19 cellular contexts compared by ENCODE assay signal in genomic region chr9:90872835-90873294, GRCh38.
DNase-seq lines count a peak whose midpoint lies in the region; TF ChIP-seq lines count a peak whose summit lies in the region.
"Had no signal": no experiment of that assay in that cellular context is flagged by ENCODE, and none has a peak within 500 bp of the region (broad histone marks: within the 10 kb centered on the region; RNA-seq: fewer than 3 reads in every experiment).

No MANE protein-coding gene starts in this region.

- TF ChIP-seq CTCF in fibroblast of mammary gland (conservative IDR thresholded peaks at IDR 0.05; ENCODE audit: control insufficient read depth, insufficient read depth, low read depth, low read length) (no peak), ovary (IDR thresholded peaks at IDR 0.05) (no peak)

- DNase-seq in NCI-H748 (lab: John Stamatoyannopoulos, UW; ENCODE audit: unreplicated experiment) (peak; percentile 52), NCI-H748 treated with DMSO at 0.1 percent for 48 hours (lab: John Stamatoyannopoulos, UW) (no peak), NCI-H2029 (lab: John Stamatoyannopoulos, UW) (peak; percentile 94), fibroblast of mammary gland (ENCODE audit: low read depth) (peak; percentile 25), retina (peak; percentile 75), ovary (no peak), inferior parietal cortex (ENCODE audit: extremely low spot score) (no peak), G401 (ENCODE audit: low spot score) (no peak)
- DNase-seq: activated CD4-positive, alpha-beta T cell treated with anti-CD3 and anti-CD28 coated beads, Interleukin-2, amount 50 U/mL, for 4 hours; aorta; CD8-positive, alpha-beta memory T cell; GF-D8; left colon; NCI-H1436 treated with DMSO at 0.1 percent for 48 hours; SJCRH30; stimulated activated CD4-positive, alpha-beta T cell treated with anti-CD3 and anti-CD28 coated beads, Interleukin-2, amount 100 ng/mL, for 48 hours; upper lobe of right lung had no signal

- no peaks in the 10 kb centered on the region for H3K36me3 ChIP-seq in ovary
- H3K36me3 ChIP-seq: SJCRH30 had no signal

- 59 to 75% (median 63%) methylated on average over 8 of the region's 8 CpGs for WGBS in ovary, 3 donors

- H3K4me3 ChIP-seq in fibroblast of mammary gland (ENCODE audit: control insufficient read depth, low read depth, low read length), result no peak overlapping the region
- no peak overlapping the region for H3K4me3 ChIP-seq in ovary
- H3K4me3 ChIP-seq: A549, GM23338, SJCRH30, upper lobe of right lung had no signal

- no peaks in the 10 kb centered on the region for H3K4me1 ChIP-seq in ovary (ENCODE audit: insufficient read depth)
- H3K4me1 ChIP-seq: A549, SJCRH30, upper lobe of right lung had no signal

- H3K27ac ChIP-seq in ovary, result no peak overlapping the region
- H3K27ac ChIP-seq: A549, SJCRH30, upper lobe of right lung had no signal

- no peaks in the 10 kb centered on the region for H3K9me3 ChIP-seq in ovary
- H3K9me3 ChIP-seq: A549, SJCRH30, upper lobe of right lung had no signal

- no peak for TF ChIP-seq EP300 in ovary (IDR thresholded peaks at IDR 0.05)

- intact Hi-C loops in ovary (cut with DNase I), result loop anchor here in 3 of 4 donors (5.0 to 10.0 kb wide), 3 partner anchors 1276 to 1281 kb away; no protein-coding TSS in a partner anchor

- no peak for TF ChIP-seq POLR2A in ovary (IDR thresholded peaks at IDR 0.05)

- no peaks in the 10 kb centered on the region for H3K27me3 ChIP-seq in ovary
- H3K27me3 ChIP-seq: SJCRH30, upper lobe of right lung had no signal

- in situ Hi-C loops in G401 (cut with HindIII; ENCODE audit: low sequenced_read_pairs), result no loop called here

Comparison
In these comparisons a context has a peak if more than half of its experiments do, and no peak if none do; other contexts are left out.
1. DNase-seq: peak in NCI-H748 (single experiment), NCI-H2029 (single experiment), fibroblast of mammary gland (single experiment) and retina (single experiment); none in NCI-H748 treated with DMSO at 0.1 percent for 48 hours (single experiment), ovary (0 of 5), inferior parietal cortex (single experiment) and G401 (single experiment).